In the genomic region with DNA sequence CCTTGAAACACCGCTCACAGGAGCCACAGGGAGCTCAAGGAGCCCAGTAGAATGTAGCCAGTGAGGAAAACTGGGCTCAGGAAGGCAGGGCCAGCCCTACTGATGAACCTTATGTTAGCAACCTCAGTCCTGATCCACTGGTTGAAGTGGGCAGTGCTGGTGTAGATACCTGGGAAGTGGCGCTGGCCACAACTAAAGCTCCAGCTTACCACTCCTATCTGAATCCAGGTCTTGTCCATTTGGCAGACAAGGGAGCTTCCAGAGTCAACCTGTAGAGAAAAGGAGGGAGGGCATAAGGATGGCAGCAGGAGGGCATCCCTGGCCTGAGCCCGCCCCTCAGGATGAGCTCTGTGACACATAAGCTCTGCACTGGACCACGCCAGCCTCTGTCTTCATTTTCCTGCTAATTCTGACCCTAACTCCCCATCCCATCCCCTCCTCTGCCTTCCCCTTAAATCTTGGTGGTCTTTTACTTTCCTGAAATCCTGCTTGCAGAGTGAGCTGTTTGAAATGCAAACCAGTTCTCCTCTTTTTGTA, we compare ENCODE assay signal across 22 cellular contexts. TPM values are rescaled to one million over a fixed set of nuclear protein-coding genes. Genes with fewer than 3 reads are reported as not detected.
"Had no signal": no experiment of that assay in that cellular context is flagged by ENCODE, and none has a peak within 500 bp of the region (broad histone marks: within the 10 kb centered on the region; RNA-seq: fewer than 3 reads in every experiment).

No MANE protein-coding gene starts in this region.

- H3K27ac Mint-ChIP-seq: activated CD4-positive, alpha-beta T cell treated with anti-CD3 and anti-CD28 coated beads, Interleukin-2, amount 10 ng/mL, durations not matched to agents 7 days and 5 days; activated naive CD8-positive, alpha-beta T cell treated with anti-CD3 and anti-CD28 coated beads, Interleukin-2, amount 10 ng/mL, durations not matched to agents 7 days and 5 days; memory B cell; nephron; progenitor cell of endocrine pancreas; T-cell had no signal

- H3K27ac ChIP-seq: breast epithelium, colonic mucosa, epithelial cell of prostate, heart left ventricle, thyroid gland, WERI-Rb-1 had no signal

- H3K36me3 Mint-ChIP-seq: activated naive CD8-positive, alpha-beta T cell treated with anti-CD3 and anti-CD28 coated beads, Interleukin-2, amount 10 ng/mL, durations not matched to agents 7 days and 5 days; memory B cell; T-cell had no signal

- H3K4me3 Mint-ChIP-seq: activated CD4-positive, alpha-beta T cell treated with anti-CD3 and anti-CD28 coated beads, Interleukin-2, amount 10 ng/mL, durations not matched to agents 7 days and 5 days; activated naive CD8-positive, alpha-beta T cell treated with anti-CD3 and anti-CD28 coated beads, Interleukin-2, amount 10 ng/mL, durations not matched to agents 7 days and 5 days; memory B cell; nephron; T-cell had no signal

- DNase-seq: activated CD4-positive, alpha-beta T cell treated with anti-CD3 and anti-CD28 coated beads, Interleukin-2, amount 10 ng/mL, durations not matched to agents 7 days and 5 days; activated CD4-positive, CD25-positive, alpha-beta regulatory T cell treated with anti-CD3 and anti-CD28 coated beads, Interleukin-2, amount 50 U/mL, for 72 hours; activated naive CD4-positive, alpha-beta T cell treated with Interleukin-2 at 50 U/mL for 16 hours; activated naive CD8-positive, alpha-beta T cell treated with anti-CD3 and anti-CD28 coated beads, Interleukin-2, amount 10 ng/mL, durations not matched to agents 7 days and 5 days; amniotic stem cell; colonic mucosa; heart left ventricle; left cardiac atrium; retina; stimulated activated CD4-positive, alpha-beta T cell treated with anti-CD3 and anti-CD28 coated beads, Interleukin-4, amount 100 ng/mL, for 24 hours; stimulated activated naive CD4-positive, alpha-beta T cell treated with Interleukin-2 at 50 U/mL for 16 hours; thyroid gland; WERI-Rb-1 had no signal

- H3K4me3 ChIP-seq: breast epithelium, colonic mucosa, heart left ventricle, thyroid gland had no signal

- H3K36me3 ChIP-seq: breast epithelium, colonic mucosa, heart left ventricle, thyroid gland, WERI-Rb-1 had no signal

- H3K4me1 Mint-ChIP-seq: activated naive CD8-positive, alpha-beta T cell treated with anti-CD3 and anti-CD28 coated beads, Interleukin-2, amount 10 ng/mL, durations not matched to agents 7 days and 5 days; memory B cell; nephron had no signal

- H3K4me1 ChIP-seq: breast epithelium, colonic mucosa, thyroid gland had no signal

- H3K9me3 ChIP-seq: breast epithelium, colonic mucosa, thyroid gland had no signal

- H3K27me3 ChIP-seq: thyroid gland had no signal

- H3K9me3 Mint-ChIP-seq: activated CD4-positive, alpha-beta T cell treated with anti-CD3 and anti-CD28 coated beads, Interleukin-2, amount 10 ng/mL, durations not matched to agents 7 days and 5 days; activated naive CD8-positive, alpha-beta T cell treated with anti-CD3 and anti-CD28 coated beads, Interleukin-2, amount 10 ng/mL, durations not matched to agents 7 days and 5 days; memory B cell; nephron; T-cell had no signal

RNA-seq across cellular contexts. Expression of a gene that starts 2.1 kb away (rescaled TPM):
- total RNA-seq: activated CD4-positive, alpha-beta T cell treated with anti-CD3 and anti-CD28 coated beads, Interleukin-2, amount 10 ng/mL, durations not matched to agents 7 days and 5 days; activated naive CD8-positive, alpha-beta T cell treated with anti-CD3 and anti-CD28 coated beads, Interleukin-2, amount 10 ng/mL, durations not matched to agents 7 days and 5 days; colonic mucosa; fibroblast of villous mesenchyme; left cardiac atrium; mononuclear cell; subcutaneous adipose tissue; T-cell had no signal

RNA-seq across cellular contexts. Expression of a gene that starts 18.6 kb away (rescaled TPM):
- total RNA-seq: breast epithelium, fibroblast of villous mesenchyme had no signal
